11 cellular contexts compared by ENCODE assay signal in genomic region chr7:107638594-107638993, GRCh38. TPM values are rescaled to one million over a fixed set of nuclear protein-coding genes. Genes with fewer than 3 reads are reported as not detected.
A peak's percentile ranks its signal among the peaks of the same experiment; 100 is the strongest.
DNase-seq lines count a peak whose midpoint lies in the region; ATAC-seq and TF ChIP-seq lines count a peak whose summit lies in the region.
"Had no signal": no experiment of that assay in that cellular context is flagged by ENCODE, and none has a peak within 500 bp of the region (broad histone marks: within the 10 kb centered on the region; RNA-seq: fewer than 3 reads in every experiment).

No MANE protein-coding gene starts in this region.

- H3K36me3 Mint-ChIP-seq in activated CD8-positive, alpha-beta T cell treated with anti-CD3 and anti-CD28 coated beads for 36 hours (ENCODE audit: low read depth), result no peaks in the 10 kb centered on the region

- CTCF ChIA-PET in activated CD8-positive, alpha-beta T cell treated with anti-CD3 and anti-CD28 coated beads for 36 hours (lab: Charles Lee), result interaction anchor here (0.8 kb wide), 1 partner anchor 1186 kb away, joined by 3 read pairs; no protein-coding TSS in a partner anchor

- ATAC-seq in GM18517 (IDR thresholded peaks at IDR 0.05; ENCODE audit: unreplicated experiment) (peak; percentile 96), GM21381 (IDR thresholded peaks at IDR 0.05; ENCODE audit: unreplicated experiment) (peak; percentile 94), HG03139 (IDR thresholded peaks at IDR 0.05; ENCODE audit: unreplicated experiment) (peak; percentile 85), foreskin keratinocyte (no peak)
- ATAC-seq in activated CD8-positive, alpha-beta T cell treated with anti-CD3 and anti-CD28 coated beads for 36 hours, result peak; percentile 30

- intact Hi-C loops in activated CD8-positive, alpha-beta T cell treated with anti-CD3 and anti-CD28 coated beads for 36 hours (cut with micrococcal nuclease), result no loop called here

- no peak overlapping the region for H3K27ac ChIP-seq in foreskin keratinocyte
- H3K27ac ChIP-seq: VCaP had no signal

- POLR2A ChIA-PET in activated CD8-positive, alpha-beta T cell treated with anti-CD3 and anti-CD28 coated beads for 36 hours (lab: Charles Lee), result no interaction called here

- H3K4me1 Mint-ChIP-seq in activated CD8-positive, alpha-beta T cell treated with anti-CD3 and anti-CD28 coated beads for 36 hours (ENCODE audit: low read depth), result peaks cover 13% of the 10 kb centered on the region

- H3K4me3 Mint-ChIP-seq in activated CD8-positive, alpha-beta T cell treated with anti-CD3 and anti-CD28 coated beads for 36 hours, result no peak overlapping the region
- H3K4me3 Mint-ChIP-seq: central memory CD8-positive, alpha-beta T cell had no signal

- H3K9me3 Mint-ChIP-seq in activated CD8-positive, alpha-beta T cell treated with anti-CD3 and anti-CD28 coated beads for 36 hours, result peaks cover 6% of the 10 kb centered on the region
- H3K9me3 Mint-ChIP-seq: central memory CD8-positive, alpha-beta T cell had no signal

- no peak for TF ChIP-seq CTCF in activated CD8-positive, alpha-beta T cell treated with anti-CD3 and anti-CD28 coated beads for 36 hours (IDR thresholded peaks at IDR 0.05)
- no peak for TF ChIP-seq CTCF in foreskin keratinocyte (conservative IDR thresholded peaks at IDR 0.05)

- H3K27me3 ChIP-seq in foreskin keratinocyte, result peaks cover 9% of the 10 kb centered on the region

- H3K27ac Mint-ChIP-seq in activated CD8-positive, alpha-beta T cell treated with anti-CD3 and anti-CD28 coated beads for 36 hours, result peak overlapping the region; percentile 51

- no peak for DNase-seq in activated CD8-positive, alpha-beta T cell treated with anti-CD3 and anti-CD28 coated beads for 36 hours
- DNase-seq in D341Med (ENCODE audit: low spot score), result no peak
- no peak for DNase-seq in LoVo (ENCODE audit: low spot score)
- DNase-seq in NCI-H748 treated with DMSO at 0.1 percent for 48 hours (lab: John Stamatoyannopoulos, UW), result no peak
- DNase-seq in foreskin keratinocyte, result no peak
- DNase-seq: occipital lobe had no signal

- no peaks in the 10 kb centered on the region for H3K4me1 ChIP-seq in foreskin keratinocyte

- peaks cover 16% of the 10 kb centered on the region for H3K27me3 Mint-ChIP-seq in activated CD8-positive, alpha-beta T cell treated with anti-CD3 and anti-CD28 coated beads for 36 hours

RNA-seq across cellular contexts. Expression of gene SLC26A4, which starts 22.0 kb away (rescaled TPM):
- total RNA-seq in activated CD8-positive, alpha-beta T cell treated with anti-CD3 and anti-CD28 coated beads for 36 hours, result 1 to 10 TPM; 1.0 to 2.0 TPM
- total RNA-seq in foreskin keratinocyte, result 0.07 and 0.14 TPM in 2 replicates
- 0.01 and 0.12 TPM in 2 replicates for polyA plus RNA-seq in foreskin keratinocyte

RNA-seq across cellular contexts. Expression of gene BCAP29, which starts 58.5 kb away (rescaled TPM):
- 10 to 100 TPM; 24.0 to 27.7 TPM for total RNA-seq in activated CD8-positive, alpha-beta T cell treated with anti-CD3 and anti-CD28 coated beads for 36 hours
- 70.4 and 80.3 TPM in 2 replicates for total RNA-seq in foreskin keratinocyte
- polyA plus RNA-seq in foreskin keratinocyte, result 42.4 and 43.4 TPM in 2 replicates
